In genomic region chr11:116598556-116598955, GRCh38 we compare ENCODE assay signal across 28 cellular contexts.
"Had no signal": no experiment of that assay in that cellular context is flagged by ENCODE, and none has a peak within 500 bp of the region (broad histone marks: within the 10 kb centered on the region; RNA-seq: fewer than 3 reads in every experiment).

No MANE protein-coding gene starts in this region.

- H3K9me3 Mint-ChIP-seq: mesothelial cell of epicardium; naive B cell; natural killer cell; nephron progenitor cell; stimulated activated memory B cell treated with anti-CD40 and anti-IgM and Interleukin-4, amounts not matched to agents 10 μg/mL and 1 μg/mL and 100 μg/mL, for 72 hours; stimulated activated naive CD8-positive, alpha-beta T cell treated with anti-CD3 and anti-CD28 coated beads, Interleukin-15, amount 100 ng/mL, for 72 hours had no signal

- H3K27ac Mint-ChIP-seq: mesothelial cell of epicardium; natural killer cell; nephron progenitor cell; stimulated activated memory B cell treated with anti-CD40 and anti-IgM and Interleukin-4, amounts not matched to agents 10 μg/mL and 1 μg/mL and 100 μg/mL, for 72 hours; stimulated activated naive CD8-positive, alpha-beta T cell treated with anti-CD3 and anti-CD28 coated beads, Interleukin-15, amount 100 ng/mL, for 72 hours had no signal

- H3K9me3 ChIP-seq: lower lobe of right lung, ovary, prostate gland, testis, thyroid gland, transverse colon, upper lobe of left lung had no signal

- H3K4me3 Mint-ChIP-seq: mesothelial cell of epicardium; naive B cell; natural killer cell; nephron progenitor cell; stimulated activated memory B cell treated with anti-CD40 and anti-IgM and Interleukin-4, amounts not matched to agents 10 μg/mL and 1 μg/mL and 100 μg/mL, for 72 hours; stimulated activated naive CD8-positive, alpha-beta T cell treated with anti-CD3 and anti-CD28 coated beads, Interleukin-15, amount 100 ng/mL, for 72 hours had no signal

- H3K4me1 ChIP-seq: lower lobe of right lung, prostate gland, testis, thyroid gland, transverse colon, upper lobe of left lung had no signal

- DNase-seq: hippocampal formation; kidney glomerular epithelial cell; left cardiac atrium; lower lobe of right lung; mammary epithelial cell; mesenchymal stem cell; naive B cell; natural killer cell; nephron progenitor cell; retina; right cardiac atrium; stimulated activated CD4-positive, alpha-beta T cell treated with anti-CD3 and anti-CD28 coated beads, Interleukin-1b, Interleukin-23, amount 100 ng/mL, for 48 hours; stimulated activated CD4-positive, alpha-beta T cell treated with anti-CD3 and anti-CD28 coated beads, Interleukin-2, amount 100 ng/mL, for 48 hours; stimulated activated CD4-positive, alpha-beta T cell treated with anti-CD3 and anti-CD28 coated beads, Interleukin-4, amount 100 ng/mL, for 4 hours; stimulated activated CD8-positive, alpha-beta memory T cell treated with anti-CD3 and anti-CD28 coated beads, Interleukin-4, amount 100 ng/mL, for 48 hours; stimulated activated naive CD4-positive, alpha-beta T cell treated with Interleukin-2 at 50 U/mL for 16 hours; stimulated activated naive CD8-positive, alpha-beta T cell treated with anti-CD3 and anti-CD28 coated beads, Interleukin-15, amount 100 ng/mL, for 72 hours; substantia nigra; testis; thyroid gland; transverse colon; upper lobe of left lung had no signal

- H3K4me2 ChIP-seq: smooth muscle cell had no signal

- ATAC-seq: left cardiac atrium; left lobe of liver; lower lobe of right lung; natural killer cell; right cardiac atrium; stimulated activated naive CD8-positive, alpha-beta T cell treated with anti-CD3 and anti-CD28 coated beads, Interleukin-15, amount 100 ng/mL, for 72 hours had no signal

- H3K36me3 ChIP-seq: lower lobe of right lung, ovary, prostate gland, thyroid gland, transverse colon, upper lobe of left lung had no signal

- H3K4me3 ChIP-seq: lower lobe of right lung, ovary, prostate gland, smooth muscle cell, testis, thyroid gland, transverse colon, upper lobe of left lung had no signal

- H3K27ac ChIP-seq: lower lobe of right lung, ovary, prostate gland, testis, thyroid gland, transverse colon, upper lobe of left lung had no signal

- H3K4me1 Mint-ChIP-seq: naive B cell; natural killer cell; nephron progenitor cell; stimulated activated memory B cell treated with anti-CD40 and anti-IgM and Interleukin-4, amounts not matched to agents 10 μg/mL and 1 μg/mL and 100 μg/mL, for 72 hours; stimulated activated naive CD8-positive, alpha-beta T cell treated with anti-CD3 and anti-CD28 coated beads, Interleukin-15, amount 100 ng/mL, for 72 hours had no signal

- H3K36me3 Mint-ChIP-seq: mesothelial cell of epicardium; naive B cell; natural killer cell; stimulated activated memory B cell treated with anti-CD40 and anti-IgM and Interleukin-4, amounts not matched to agents 10 μg/mL and 1 μg/mL and 100 μg/mL, for 72 hours had no signal

- H3K27me3 ChIP-seq: ovary, testis, upper lobe of left lung had no signal
